In genomic region chr15:70128757-70129140, GRCh38 we compare ENCODE assay signal across 21 cellular contexts.
"Had no signal": no experiment of that assay in that cellular context is flagged by ENCODE, and none has a peak within 500 bp of the region (broad histone marks: within the 10 kb centered on the region; RNA-seq: fewer than 3 reads in every experiment).

No MANE protein-coding gene starts in this region.

- H3K36me3 ChIP-seq: esophagus muscularis mucosa, gastroesophageal sphincter, heart left ventricle, left lung, lower lobe of right lung had no signal

- H3K27me3 ChIP-seq: esophagus muscularis mucosa, gastroesophageal sphincter, left lung had no signal

- ATAC-seq: foreskin keratinocyte, gastroesophageal sphincter, heart left ventricle, left cardiac atrium, left lung, left ventricle myocardium superior, lower lobe of right lung, mucosa of descending colon had no signal

- H3K4me3 ChIP-seq: coronary artery, dorsolateral prefrontal cortex, esophagus muscularis mucosa, gastroesophageal sphincter, heart left ventricle, left lung, lower lobe of right lung, mucosa of descending colon had no signal

- FAIRE-seq: colon, endothelial cell of umbilical vein, frontal cortex, islet of Langerhans, keratinocyte had no signal

- H3K4me1 ChIP-seq: foreskin keratinocyte, lower lobe of right lung had no signal

- DNase-seq: dermis blood vessel endothelial cell; dorsolateral prefrontal cortex; effector CD4-positive, alpha-beta T cell; effector memory CD4-positive, alpha-beta T cell; foreskin keratinocyte; heart left ventricle; hippocampal formation; left cardiac atrium; left lung; left ventricle myocardium superior; lower lobe of right lung; mesenchymal stem cell; mucosa of descending colon had no signal

- H3K9me3 ChIP-seq: esophagus muscularis mucosa, gastroesophageal sphincter, left lung, lower lobe of right lung, mucosa of descending colon had no signal

- H3K27ac ChIP-seq: coronary artery, dorsolateral prefrontal cortex, esophagus muscularis mucosa, foreskin keratinocyte, gastroesophageal sphincter, heart left ventricle, left lung, lower lobe of right lung had no signal
